Comparison of ENCODE assay signal across 8 cellular contexts in the genomic region with DNA sequence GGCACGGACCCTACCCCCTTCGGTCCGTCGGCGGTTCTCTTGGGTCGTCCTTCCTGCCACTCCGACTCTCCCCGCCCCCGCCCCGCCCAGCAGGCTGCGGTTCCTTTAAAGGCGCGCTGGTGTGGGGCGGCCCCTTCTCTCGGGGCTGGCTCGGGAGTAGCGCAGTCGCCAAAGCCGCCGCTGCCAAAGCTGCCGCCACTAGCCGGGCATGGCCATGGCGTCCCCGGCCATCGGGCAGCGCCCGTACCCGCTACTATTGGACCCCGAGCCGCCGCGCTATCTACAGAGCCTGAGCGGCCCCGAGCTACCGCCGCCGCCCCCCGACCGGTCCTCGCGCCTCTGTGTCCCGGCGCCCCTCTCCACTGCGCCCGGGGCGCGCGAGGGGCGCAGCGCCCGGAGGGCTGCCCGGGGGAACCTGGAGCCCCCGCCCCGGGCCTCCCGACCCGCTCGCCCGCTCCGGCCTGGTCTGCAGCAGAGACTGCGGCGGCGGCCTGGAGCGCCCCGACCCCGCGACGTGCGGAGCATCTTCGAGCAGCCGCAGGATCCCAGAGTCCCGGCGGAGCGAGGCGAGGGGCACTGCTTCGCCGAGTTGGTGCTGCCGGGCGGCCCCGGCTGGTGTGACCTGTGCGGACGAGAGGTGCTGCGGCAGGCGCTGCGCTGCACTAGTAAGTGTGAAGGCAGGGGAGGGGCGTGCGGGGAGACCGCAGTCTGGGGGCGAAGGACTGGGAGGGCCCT. TPM values are rescaled to one million over a fixed set of nuclear protein-coding genes. Genes with fewer than 3 reads are reported as not detected.
DNase-seq lines count a peak whose midpoint lies in the region; ATAC-seq and TF ChIP-seq lines count a peak whose summit lies in the region.

A gene with protein sequence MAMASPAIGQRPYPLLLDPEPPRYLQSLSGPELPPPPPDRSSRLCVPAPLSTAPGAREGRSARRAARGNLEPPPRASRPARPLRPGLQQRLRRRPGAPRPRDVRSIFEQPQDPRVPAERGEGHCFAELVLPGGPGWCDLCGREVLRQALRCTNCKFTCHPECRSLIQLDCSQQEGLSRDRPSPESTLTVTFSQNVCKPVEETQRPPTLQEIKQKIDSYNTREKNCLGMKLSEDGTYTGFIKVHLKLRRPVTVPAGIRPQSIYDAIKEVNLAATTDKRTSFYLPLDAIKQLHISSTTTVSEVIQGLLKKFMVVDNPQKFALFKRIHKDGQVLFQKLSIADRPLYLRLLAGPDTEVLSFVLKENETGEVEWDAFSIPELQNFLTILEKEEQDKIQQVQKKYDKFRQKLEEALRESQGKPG (plus strand): TSS at position 137 of the 735 bp plus-strand sequence. CDS start 72 bp downstream, at position 209.

- POLR2A ChIA-PET in AG04449 (lab: Yijun Ruan, JAX), result interaction anchor here (1.2 kb wide), 1 partner anchor 12 kb away, joined by 3 read pairs; no protein-coding TSS in a partner anchor

- TF ChIP-seq POLR2A in GM19099 (IDR thresholded peaks at IDR 0.05; ENCODE audit: extremely low read depth, insufficient read length, low read depth) (peak; percentile 81), uterus (IDR thresholded peaks at IDR 0.05) (peak in 1 of 2 donors; percentile 55)

- ATAC-seq in HG03521 (IDR thresholded peaks at IDR 0.05; ENCODE audit: unreplicated experiment), result peak; percentile 55
- ATAC-seq in heart right ventricle, result peak; percentile 82 to 89 (median 86)
- ATAC-seq in psoas muscle, result peak; percentile 66 to 78 (median 76)

- H3K9me3 ChIP-seq in heart right ventricle (no peaks in the 10 kb centered on the region), psoas muscle (no peaks in the 10 kb centered on the region), uterus (no peaks in the 10 kb centered on the region)

- H3K4me1 ChIP-seq in heart right ventricle (peaks cover 0 to 73% (median 37%) of the 10 kb centered on the region in 9 donors), psoas muscle (peaks cover 15% of the 10 kb centered on the region), uterus (no peaks in the 10 kb centered on the region)

- no peak for TF ChIP-seq CTCF in AG04449 (IDR thresholded peaks at IDR 0.05; ENCODE audit: insufficient read depth, low read length, missing control alignments)
- no peak for TF ChIP-seq CTCF in heart right ventricle (IDR thresholded peaks at IDR 0.05)
- no peak for TF ChIP-seq CTCF in psoas muscle (IDR thresholded peaks at IDR 0.05)
- TF ChIP-seq CTCF in uterus (IDR thresholded peaks at IDR 0.05), result peak in 1 of 4 experiments; percentile 1

- H3K27ac Mint-ChIP-seq in activated naive CD8-positive, alpha-beta T cell, result no peak within 1 kb of the TSS

- intact Hi-C loops in heart right ventricle (cut with DNase I) (loop anchor here in 1 of 10 donors (2.0 kb wide), 1 partner anchor 19 kb away; no protein-coding TSS in a partner anchor), psoas muscle (cut with DNase I) (no loop called here), uterus (cut with DNase I; ENCODE audit: low total_unique reads) (no loop called here)

- peaks cover 19% of the 10 kb centered on the region for H3K27me3 Mint-ChIP-seq in activated naive CD8-positive, alpha-beta T cell

- H3K36me3 ChIP-seq in heart right ventricle (no peaks in the 10 kb centered on the region), psoas muscle (ENCODE audit: insufficient read depth in 1 of 2, low read depth in 1 of 2) (no peaks in the 10 kb centered on the region), uterus (no peaks in the 10 kb centered on the region)

- H3K27ac ChIP-seq in heart right ventricle (peak within 1 kb of the TSS in 3 of 10 donors; percentile 10 to 69 (median 28)), psoas muscle (peak within 1 kb of the TSS; percentile 50), uterus (peak within 1 kb of the TSS; percentile 1 to 68)

- H3K4me1 Mint-ChIP-seq in activated naive CD8-positive, alpha-beta T cell (ENCODE audit: low read depth), result peaks cover 46% of the 10 kb centered on the region

- WGBS in heart right ventricle, 2 donors, result 3% methylated on average over 82 to 88 of the region's 88 CpGs
- 4 to 9% (median 8%) methylated on average over 47 to 88 of the region's 88 CpGs for WGBS in psoas muscle, 3 donors

- H3K36me3 Mint-ChIP-seq in activated naive CD8-positive, alpha-beta T cell, result no peaks in the 10 kb centered on the region

- H3K4me3 ChIP-seq in AG04449 (ENCODE audit: low read depth, low read length), result peak within 1 kb of the TSS; percentile 61
- peak within 1 kb of the TSS; percentile 31 to 77 (median 66) for H3K4me3 ChIP-seq in heart right ventricle
- peak within 1 kb of the TSS; percentile 73 for H3K4me3 ChIP-seq in psoas muscle
- peak within 1 kb of the TSS; percentile 46 to 60 for H3K4me3 ChIP-seq in uterus

- CTCF ChIA-PET in AG04449 (lab: Yijun Ruan, JAX), result interaction anchor here (1.0 to 21.6 kb wide), 17 partner anchors 9 to 475 kb away, joined by 3 to 568 read pairs (median 8); a partner anchor contains a TSS

- peaks cover 0 to 59% (median 12%) of the 10 kb centered on the region in 7 donors for H3K27me3 ChIP-seq in heart right ventricle
- peaks cover 0 to 26% (median 10%) of the 10 kb centered on the region in 3 donors for H3K27me3 ChIP-seq in psoas muscle (ENCODE audit: insufficient read depth in 3 of 3, low read length in 2 of 3)
- no peaks in the 10 kb centered on the region for H3K27me3 ChIP-seq in uterus

- DNase-seq in AG04449 (ENCODE audit: low read depth, low spot score) (no peak), SW480 (ENCODE audit: low spot score) (peak; percentile 50), heart right ventricle (peak; percentile 83), psoas muscle (peak; percentile 84 to 85), uterus (peak; percentile 74 to 76)

- H3K4me3 Mint-ChIP-seq in activated naive CD8-positive, alpha-beta T cell, result peak within 1 kb of the TSS; percentile 76

- H3K9me3 Mint-ChIP-seq in activated naive CD8-positive, alpha-beta T cell (ENCODE audit: low read depth), result no peaks in the 10 kb centered on the region

RNA-seq across cellular contexts. Expression of the gene that starts here (rescaled TPM):
- total RNA-seq in heart right ventricle (10 to 100 TPM in 3 of 10 donors, 1 to 10 TPM in 7; 5.0 to 26.0 (median 7.0) TPM), psoas muscle (10 to 100 TPM in 1 of 4 donors, 1 to 10 TPM in 3; 1.5 to 14.6 (median 5.1) TPM), uterus (1 to 10 TPM in 3 of 4 donors, under 1 TPM in 1; 0.77 to 5.3 (median 3.2) TPM)
- polyA plus RNA-seq in heart right ventricle (1 to 10 TPM in 1 of 2 donors, under 1 TPM in 1; 0.90 to 2.4 TPM), psoas muscle (1 to 10 TPM; 1.1 to 2.8 (median 1.5) TPM)
